ENCODE assay signal across 1 cellular context in genomic region chr7:103962070-103962469, GRCh38.
TF ChIP-seq lines count a peak whose summit lies in the region.

No MANE protein-coding gene starts in this region.

TF ChIP-seq in IMR-90, 13 proteins besides CTCF, POLR2A, EP300 and RAD21 (continued from another document):
- TF ChIP-seq NFE2L2 (IDR thresholded peaks at IDR 0.05; ENCODE audit: low read depth, low read length) = no peak
- no peak for TF ChIP-seq MXI1 (IDR thresholded peaks at IDR 0.05; ENCODE audit: borderline replicate concordance, low read depth, low read length)
- no peak for TF ChIP-seq MAZ (IDR thresholded peaks at IDR 0.05; ENCODE audit: borderline replicate concordance, low read depth, low read length)
- TF ChIP-seq RFX5 (IDR thresholded peaks at IDR 0.05; ENCODE audit: low read depth, low read length) = no peak
- TF ChIP-seq SMC3 (IDR thresholded peaks at IDR 0.05; ENCODE audit: low read depth, low read length) = no peak
- no peak for TF ChIP-seq USF2 (IDR thresholded peaks at IDR 0.05; ENCODE audit: low read depth, low read length)
- TF ChIP-seq CEBPB (IDR thresholded peaks at IDR 0.05; ENCODE audit: low read depth, low read length) = no peak
- no peak for TF ChIP-seq RCOR1 (IDR thresholded peaks at IDR 0.05; ENCODE audit: insufficient replicate concordance, low read length)
- no peak for TF ChIP-seq FOS (IDR thresholded peaks at IDR 0.05; ENCODE audit: low read depth, low read length)
- no peak for TF ChIP-seq MAFK (IDR thresholded peaks at IDR 0.05; ENCODE audit: low read depth, low read length)
- TF ChIP-seq ELK1 (IDR thresholded peaks at IDR 0.05; ENCODE audit: borderline replicate concordance, low read depth, low read length) = no peak
